ENCODE assay signal across 40 cellular contexts in the genomic region with DNA sequence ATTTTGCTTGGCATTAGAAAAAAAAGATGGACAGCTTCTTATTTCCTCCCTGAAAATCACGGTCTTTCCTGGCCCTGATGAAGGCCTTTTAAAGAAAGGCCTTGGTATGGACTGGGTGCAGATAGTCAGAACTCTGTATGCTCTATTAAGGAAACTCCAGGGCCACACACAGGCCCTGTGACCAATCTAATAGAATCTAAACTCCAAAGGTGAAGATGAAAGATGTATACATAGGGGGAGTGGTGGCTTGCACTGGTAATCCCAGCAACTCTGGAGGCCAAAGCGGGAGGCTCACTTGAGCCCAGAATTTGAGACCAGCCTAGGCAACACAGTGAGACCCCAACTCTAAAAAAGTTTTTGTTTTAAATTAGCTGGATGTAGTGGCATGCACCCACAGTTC. TPM values are rescaled to one million over a fixed set of nuclear protein-coding genes. Genes with fewer than 3 reads are reported as not detected.
"Had no signal": no experiment of that assay in that cellular context is flagged by ENCODE, and none has a peak within 500 bp of the region (broad histone marks: within the 10 kb centered on the region; RNA-seq: fewer than 3 reads in every experiment).

No MANE protein-coding gene starts in this region.

- DNase-seq: activated effector memory CD4-positive, alpha-beta T cell treated with anti-CD3 and anti-CD28 coated beads, Interleukin-2, amount 50 U/mL, for 16 hours; activated effector memory CD4-positive, alpha-beta T cell treated with Interleukin-2 at 50 U/mL for 16 hours; activated gamma-delta T cell; activated gamma-delta T cell treated with Interleukin-2 at 50 U/mL for 16 hours; activated naive CD4-positive, alpha-beta T cell; activated naive CD4-positive, alpha-beta T cell treated with anti-CD3 and anti-CD28 coated beads for 36 hours; activated naive CD4-positive, alpha-beta T cell treated with anti-CD3 and anti-CD28 coated beads, Interleukin-2, amount 10 ng/mL, durations not matched to agents 7 days and 5 days; activated naive CD4-positive, alpha-beta T cell treated with anti-CD3 and anti-CD28 coated beads, Interleukin-2, amount 50 U/mL, for 16 hours; activated naive CD4-positive, alpha-beta T cell treated with Interleukin-2 at 50 U/mL for 16 hours; activated naive CD8-positive, alpha-beta T cell treated with anti-CD3 and anti-CD28 coated beads, Interleukin-2, amount 10 ng/mL, durations not matched to agents 7 days and 5 days; activated naive CD8-positive, alpha-beta T cell treated with anti-CD3 and anti-CD28 coated beads, Interleukin-2, amount 50 U/mL, for 24 hours; activated T-cell treated with anti-CD3 and anti-CD28 coated beads for 4 hours; activated T-cell treated with anti-CD3 and anti-CD28 coated beads, Interleukin-2, amount 50 U/mL, for 1 hour; activated T-cell treated with anti-CD3 and anti-CD28 coated beads, Interleukin-2, amount 50 U/mL, for 24 hours; activated T-cell treated with anti-CD3 and anti-CD28 coated beads, Interleukin-2, amount 50 U/mL, for 4 hours; activated T-cell treated with anti-CD3 and anti-CD28 coated beads, Interleukin-2, amount 50 U/mL, for 48 hours; activated T-cell treated with anti-CD3 and anti-CD28 coated beads, Interleukin-2, amount 50 U/mL, for 72 hours; adrenal gland; amniotic stem cell; amygdala; anterior cingulate cortex; aorta; body of pancreas; brain microvascular endothelial cell; caudate nucleus; central memory CD4-positive, alpha-beta T cell; cerebellar nuclear complex had no signal

- H3K4me3 Mint-ChIP-seq: activated naive CD4-positive, alpha-beta T cell treated with anti-CD3 and anti-CD28 coated beads for 36 hours; activated naive CD4-positive, alpha-beta T cell treated with anti-CD3 and anti-CD28 coated beads, Interleukin-2, amount 10 ng/mL, durations not matched to agents 7 days and 5 days; activated naive CD4-positive, alpha-beta T cell treated with anti-CD3 and anti-CD28 coated beads, Interleukin-2, amount 50 U/mL, for 24 hours; activated naive CD8-positive, alpha-beta T cell; activated naive CD8-positive, alpha-beta T cell treated with anti-CD3 and anti-CD28 coated beads, Interleukin-2, amount 10 ng/mL, durations not matched to agents 7 days and 5 days; activated naive CD8-positive, alpha-beta T cell treated with anti-CD3 and anti-CD28 coated beads, Interleukin-2, amount 50 U/mL, for 24 hours; activated T-cell treated with anti-CD3 and anti-CD28 coated beads, Interleukin-2, amount 50 U/mL, for 24 hours; activated T-cell treated with anti-CD3 and anti-CD28 coated beads, Interleukin-2, amount 50 U/mL, for 4 hours; activated T-cell treated with anti-CD3 and anti-CD28 coated beads, Interleukin-2, amount 50 U/mL, for 72 hours; activated T-helper 1 cell treated with anti-CD3 and anti-CD28 coated beads, Interleukin-12 subunit alpha, Interleukin-12 subunit beta, Interleukin-2, Interleukin-4 antibody, amounts not matched to agents 30 ng/mL and 10 ng/mL and 1 ng/mL, durations not matched to agents 14 hours and 24 hours and 36 hours; activated T-helper 17 cell treated with anti-CD3 and anti-CD28 coated beads, Interleukin-2, amount 50 U/mL, for 72 hours; brain; central memory CD8-positive, alpha-beta T cell had no signal

- H3K27me3 ChIP-seq: adrenal gland, ascending aorta, body of pancreas, brain microvascular endothelial cell, breast epithelium, cardiac muscle cell had no signal

- H3K9me3 Mint-ChIP-seq: activated naive CD4-positive, alpha-beta T cell treated with anti-CD3 and anti-CD28 coated beads, Interleukin-2, amount 50 U/mL, for 24 hours; activated T-helper 17 cell treated with anti-CD3 and anti-CD28 coated beads, Interleukin-2, amount 50 U/mL, for 72 hours; central memory CD8-positive, alpha-beta T cell had no signal

- H3K4me1 Mint-ChIP-seq: activated naive CD4-positive, alpha-beta T cell treated with anti-CD3 and anti-CD28 coated beads, Interleukin-2, amount 50 U/mL, for 24 hours; central memory CD8-positive, alpha-beta T cell had no signal

- H3K9me3 ChIP-seq: adrenal gland, body of pancreas had no signal

- H3K4me1 ChIP-seq: ascending aorta, breast epithelium had no signal

- FAIRE-seq: astrocyte, bronchial epithelial cell had no signal

- H3K27ac ChIP-seq: ascending aorta, body of pancreas, brain microvascular endothelial cell, breast epithelium, cardiac muscle cell had no signal

- H3K27ac Mint-ChIP-seq: activated naive CD4-positive, alpha-beta T cell treated with anti-CD3 and anti-CD28 coated beads for 36 hours; activated naive CD4-positive, alpha-beta T cell treated with anti-CD3 and anti-CD28 coated beads, Interleukin-2, amount 10 ng/mL, durations not matched to agents 7 days and 5 days; activated naive CD4-positive, alpha-beta T cell treated with anti-CD3 and anti-CD28 coated beads, Interleukin-2, amount 50 U/mL, for 24 hours; activated naive CD4-positive, alpha-beta T cell treated with anti-CD3 and anti-CD28 coated beads, Interleukin-2, amount 50 U/mL, for 72 hours; activated naive CD8-positive, alpha-beta T cell; activated naive CD8-positive, alpha-beta T cell treated with anti-CD3 and anti-CD28 coated beads, Interleukin-2, amount 10 ng/mL, durations not matched to agents 7 days and 5 days; activated naive CD8-positive, alpha-beta T cell treated with anti-CD3 and anti-CD28 coated beads, Interleukin-2, amount 50 U/mL, for 24 hours; activated T-cell treated with anti-CD3 and anti-CD28 coated beads, Interleukin-2, amount 50 U/mL, for 24 hours; activated T-cell treated with anti-CD3 and anti-CD28 coated beads, Interleukin-2, amount 50 U/mL, for 72 hours; activated T-helper 1 cell treated with anti-CD3 and anti-CD28 coated beads, Interleukin-12 subunit alpha, Interleukin-12 subunit beta, Interleukin-2, Interleukin-4 antibody, amounts not matched to agents 30 ng/mL and 10 ng/mL and 1 ng/mL, durations not matched to agents 14 hours and 24 hours and 36 hours; activated T-helper 17 cell treated with anti-CD3 and anti-CD28 coated beads, Interleukin-2, amount 50 U/mL, for 72 hours; activated T-helper 2 cell treated with anti-CD3 and anti-CD28 coated beads, Interferon-gamma antibody, Interleukin-2, Interleukin-4, amounts not matched to agents 10 μg/mL and 5 μg/mL and 100 μg/mL, durations not matched to agents 14 hours and 24 hours and 36 hours; brain had no signal

- H3K4me3 ChIP-seq: adrenal gland, ascending aorta, body of pancreas, breast epithelium, cardiac muscle cell had no signal

- ATAC-seq: activated naive CD4-positive, alpha-beta T cell treated with anti-CD3 and anti-CD28 coated beads, Interleukin-2, amount 50 U/mL, for 72 hours; activated naive CD8-positive, alpha-beta T cell treated with anti-CD3 and anti-CD28 coated beads, Interleukin-2, amount 50 U/mL, for 24 hours; activated T-cell treated with anti-CD3 and anti-CD28 coated beads, Interleukin-2, amount 50 U/mL, for 4 hours; activated T-cell treated with anti-CD3 and anti-CD28 coated beads, Interleukin-2, amount 50 U/mL, for 72 hours; activated T-helper 17 cell treated with anti-CD3 and anti-CD28 coated beads, Interleukin-2, amount 50 U/mL, for 72 hours; body of pancreas had no signal

- H3K27me3 Mint-ChIP-seq: activated naive CD4-positive, alpha-beta T cell treated with anti-CD3 and anti-CD28 coated beads, Interleukin-2, amount 10 ng/mL, durations not matched to agents 7 days and 5 days; activated naive CD4-positive, alpha-beta T cell treated with anti-CD3 and anti-CD28 coated beads, Interleukin-2, amount 50 U/mL, for 24 hours; activated naive CD8-positive, alpha-beta T cell; activated naive CD8-positive, alpha-beta T cell treated with anti-CD3 and anti-CD28 coated beads, Interleukin-2, amount 10 ng/mL, durations not matched to agents 7 days and 5 days; activated naive CD8-positive, alpha-beta T cell treated with anti-CD3 and anti-CD28 coated beads, Interleukin-2, amount 50 U/mL, for 24 hours; activated T-cell treated with anti-CD3 and anti-CD28 coated beads, Interleukin-2, amount 50 U/mL, for 24 hours; activated T-helper 17 cell treated with anti-CD3 and anti-CD28 coated beads, Interleukin-2, amount 50 U/mL, for 72 hours; brain; central memory CD8-positive, alpha-beta T cell had no signal

- H3K36me3 ChIP-seq: adrenal gland, brain microvascular endothelial cell, breast epithelium, cardiac muscle cell had no signal

RNA-seq across cellular contexts. Expression of a gene that starts 37.3 kb away (rescaled TPM):
- total RNA-seq: activated naive CD8-positive, alpha-beta T cell treated with anti-CD3 and anti-CD28 coated beads, Interleukin-2, amount 10 ng/mL, durations not matched to agents 7 days and 5 days; bronchial epithelial cell had no signal
